ENCODE assay signal across 27 cellular contexts in genomic region chr3:112763258-112763657, GRCh38.
"Had no signal": no experiment of that assay in that cellular context is flagged by ENCODE, and none has a peak within 500 bp of the region (broad histone marks: within the 10 kb centered on the region; RNA-seq: fewer than 3 reads in every experiment).

No MANE protein-coding gene starts in this region.

- H3K4me3 ChIP-seq: adrenal gland, breast epithelium, SJSA1 had no signal

- H3K27me3 ChIP-seq: adrenal gland, breast epithelium, SJSA1 had no signal

- H3K4me1 ChIP-seq: adrenal gland, breast epithelium, SJSA1 had no signal

- ATAC-seq: activated CD8-positive, alpha-beta T cell treated with anti-CD3 and anti-CD28 coated beads, Interleukin-2, amount 10 ng/mL, durations not matched to agents 7 days and 5 days; Panc1; SK-N-SH treated with all-trans-retinoic acid at 6 μM for 48 hours; WTC11 had no signal

- H3K27ac ChIP-seq: adrenal gland, breast epithelium, SJSA1 had no signal

- DNase-seq: activated CD4-positive, alpha-beta T cell treated with anti-CD3 and anti-CD28 coated beads for 48 hours; activated CD4-positive, alpha-beta T cell treated with anti-CD3 and anti-CD28 coated beads, Interleukin-2, amount 50 U/mL, for 4 hours; activated CD4-positive, CD25-positive, alpha-beta regulatory T cell treated with anti-CD3 and anti-CD28 coated beads, Interleukin-2, amount 50 U/mL, for 72 hours; activated CD8-positive, alpha-beta memory T cell treated with anti-CD3 and anti-CD28 coated beads, Interleukin-2, amount 50 U/mL, for 48 hours; activated CD8-positive, alpha-beta T cell treated with anti-CD3 and anti-CD28 coated beads, Interleukin-2, amount 10 ng/mL, durations not matched to agents 7 days and 5 days; activated naive CD4-positive, alpha-beta T cell treated with anti-CD3 and anti-CD28 coated beads, Interleukin-2, amount 50 U/mL, for 16 hours; activated naive CD8-positive, alpha-beta T cell treated with anti-CD3 and anti-CD28 coated beads, Interleukin-2, amount 10 ng/mL, durations not matched to agents 7 days and 5 days; activated T-cell treated with anti-CD3 and anti-CD28 coated beads, Interleukin-2, amount 50 U/mL, for 1 hour; adrenal gland; aorta; MV-4-11; NCI-H1105; NCI-H1436; NCI-H1694 treated with DMSO at 0.1 percent for 48 hours; NCI-H2029 treated with DMSO at 0.1 percent for 48 hours; NCI-H345; NCI-H510A; NCI-H526 treated with DMSO at 0.1 percent for 48 hours; NCI-H82; RPMI8226; SHP77; SW 1271 had no signal

- H3K9me3 ChIP-seq: adrenal gland, breast epithelium, SJSA1 had no signal

- H3K36me3 ChIP-seq: adrenal gland, breast epithelium, SJSA1 had no signal
